Comparison of ENCODE assay signal across 19 cellular contexts in genomic region chr7:158479021-158479679, GRCh38.
DNase-seq lines count a peak whose midpoint lies in the region; ATAC-seq and TF ChIP-seq lines count a peak whose summit lies in the region.
"Had no signal": no experiment of that assay in that cellular context is flagged by ENCODE, and none has a peak within 500 bp of the region (broad histone marks: within the 10 kb centered on the region; RNA-seq: fewer than 3 reads in every experiment).

No MANE protein-coding gene starts in this region.

- no peak for ATAC-seq in GM21723 (IDR thresholded peaks at IDR 0.05; ENCODE audit: unreplicated experiment)

- no peak overlapping the region for H2BK12ac ChIP-seq in mesenchymal stem cell (ENCODE audit: low read length in 2 of 2)

- H3K18ac ChIP-seq in mesenchymal stem cell (ENCODE audit: low read depth in 1 of 2, low read length in 2 of 2): no peak overlapping the region

- no peak overlapping the region for H3K4me2 ChIP-seq in mesenchymal stem cell (ENCODE audit: low read length, poor library complexity, severe bottlenecking)
- H3K4me2 ChIP-seq: BLaER1, SK-N-SH had no signal

- H3K27ac ChIP-seq in mesenchymal stem cell (ENCODE audit: low read length, poor library complexity, severe bottlenecking): no peak overlapping the region
- no peak overlapping the region for H3K27ac ChIP-seq in prostate gland
- H3K27ac ChIP-seq: BLaER1, HL-60 had no signal

- H2BK15ac ChIP-seq in mesenchymal stem cell (ENCODE audit: low read depth, poor library complexity, severe bottlenecking): no peak overlapping the region

- no peak overlapping the region for H3K9ac ChIP-seq in mesenchymal stem cell (ENCODE audit: low read length)
- H3K9ac ChIP-seq: BLaER1, SK-N-SH had no signal

- no peak overlapping the region for H4K8ac ChIP-seq in mesenchymal stem cell (ENCODE audit: low read length)

- H3K4me3 ChIP-seq in choroid plexus epithelial cell (ENCODE audit: low read depth, low read length) (no peak overlapping the region), mesenchymal stem cell (ENCODE audit: insufficient read depth in 1 of 2, low read depth in 1 of 2, low read length in 2 of 2) (peak overlapping the region in 1 of 2 experiments; percentile 7), prostate gland (no peak overlapping the region)
- H3K4me3 ChIP-seq: BLaER1 had no signal

- H2AK5ac ChIP-seq in mesenchymal stem cell (ENCODE audit: low read length, severe bottlenecking): no peak overlapping the region

- H3K36me3 ChIP-seq in mesenchymal stem cell (ENCODE audit: control insufficient read depth in 1 of 2, insufficient read depth in 2 of 2, low read depth in 1 of 2, low read length in 2 of 2) (no peaks in the 10 kb centered on the region), prostate gland (no peaks in the 10 kb centered on the region)
- H3K36me3 ChIP-seq: BLaER1 had no signal

- intact Hi-C loops in prostate gland (cut with DNase I): no loop called here

- H2BK120ac ChIP-seq in mesenchymal stem cell (ENCODE audit: low read depth, low read length): no peak overlapping the region

- H4K91ac ChIP-seq in mesenchymal stem cell (ENCODE audit: low read length): peak overlapping the region; percentile 27

- H3K27me3 ChIP-seq in mesenchymal stem cell (ENCODE audit: control insufficient read depth in 1 of 2, insufficient read depth in 1 of 2, low read length in 2 of 2) (peaks cover 0 to 5% of the 10 kb centered on the region in 2 experiments), prostate gland (replicated peaks; ENCODE audit: insufficient read depth) (no peaks in the 10 kb centered on the region)
- H3K27me3 ChIP-seq: BLaER1 had no signal

- 81% methylated on average over 21 of the region's 21 CpGs for WGBS in mesenchymal stem cell
- 74% methylated on average over 21 of the region's 21 CpGs for WGBS in prostate gland

- H2BK5ac ChIP-seq in mesenchymal stem cell (ENCODE audit: low read depth, low read length, poor library complexity, severe bottlenecking): no peak overlapping the region

- H3K4ac ChIP-seq in mesenchymal stem cell (ENCODE audit: low read depth in 1 of 2, low read length in 2 of 2): no peak overlapping the region

- DNase-seq in Daoy (ENCODE audit: low read depth) (peak; percentile 48), choroid plexus epithelial cell (ENCODE audit: low read depth) (peak; percentile 36), mesenchymal stem cell (no peak), putamen (ENCODE audit: low spot score) (peak; percentile 65), prostate gland (ENCODE audit: low spot score) (no peak)
- DNase-seq in activated CD4-positive, alpha-beta T cell treated with anti-CD3 and anti-CD28 coated beads for 4 hours: no peak
- DNase-seq: CD4-positive, CD25-positive, alpha-beta regulatory T cell; DMS53; NCI-H1048; NCI-H1417; NCI-H1694; NCI-H2171 treated with DMSO at 0.1 percent for 48 hours; NCI-H446; NCI-H524 treated with DMSO at 0.1 percent for 48 hours; NCI-H774; SK-N-SH had no signal

- no peak for TF ChIP-seq POLR2A in prostate gland (IDR thresholded peaks at IDR 0.05)

- H3K4me1 ChIP-seq in mesenchymal stem cell (ENCODE audit: control insufficient read depth, insufficient read depth, low read depth, low read length): no peaks in the 10 kb centered on the region
- no peaks in the 10 kb centered on the region for H3K4me1 ChIP-seq in prostate gland (replicated peaks)

- no peak overlapping the region for H2AFZ ChIP-seq in mesenchymal stem cell (ENCODE audit: low read depth, low read length)

- H3K79me1 ChIP-seq in mesenchymal stem cell (replicated peaks; ENCODE audit: low read length, poor library complexity, severe bottlenecking): no peaks in the 10 kb centered on the region

- no peak overlapping the region for H3K14ac ChIP-seq in mesenchymal stem cell (ENCODE audit: low read length in 2 of 2)

- no peak overlapping the region for H3K23ac ChIP-seq in mesenchymal stem cell (ENCODE audit: low read length in 2 of 2)

- TF ChIP-seq CTCF in choroid plexus epithelial cell (conservative IDR thresholded peaks at IDR 0.05; ENCODE audit: low read depth, low read length) (no peak), prostate gland (IDR thresholded peaks at IDR 0.05) (no peak)

- H3K9me3 ChIP-seq in mesenchymal stem cell (ENCODE audit: control insufficient read depth, low read length) (peaks cover 11% of the 10 kb centered on the region), prostate gland (no peaks in the 10 kb centered on the region)
- H3K9me3 ChIP-seq: SK-N-SH had no signal

Comparison
In these comparisons a context has a peak if more than half of its experiments do, and no peak if none do; other contexts are left out.
1. DNase-seq: peak in Daoy (single experiment), choroid plexus epithelial cell (single experiment) and putamen (single experiment); none in mesenchymal stem cell (single experiment), prostate gland (single experiment) and activated CD4-positive, alpha-beta T cell treated with anti-CD3 and anti-CD28 coated beads for 4 hours (0 of 2).